Comparison of ENCODE assay signal across 13 cellular contexts in the genomic region with DNA sequence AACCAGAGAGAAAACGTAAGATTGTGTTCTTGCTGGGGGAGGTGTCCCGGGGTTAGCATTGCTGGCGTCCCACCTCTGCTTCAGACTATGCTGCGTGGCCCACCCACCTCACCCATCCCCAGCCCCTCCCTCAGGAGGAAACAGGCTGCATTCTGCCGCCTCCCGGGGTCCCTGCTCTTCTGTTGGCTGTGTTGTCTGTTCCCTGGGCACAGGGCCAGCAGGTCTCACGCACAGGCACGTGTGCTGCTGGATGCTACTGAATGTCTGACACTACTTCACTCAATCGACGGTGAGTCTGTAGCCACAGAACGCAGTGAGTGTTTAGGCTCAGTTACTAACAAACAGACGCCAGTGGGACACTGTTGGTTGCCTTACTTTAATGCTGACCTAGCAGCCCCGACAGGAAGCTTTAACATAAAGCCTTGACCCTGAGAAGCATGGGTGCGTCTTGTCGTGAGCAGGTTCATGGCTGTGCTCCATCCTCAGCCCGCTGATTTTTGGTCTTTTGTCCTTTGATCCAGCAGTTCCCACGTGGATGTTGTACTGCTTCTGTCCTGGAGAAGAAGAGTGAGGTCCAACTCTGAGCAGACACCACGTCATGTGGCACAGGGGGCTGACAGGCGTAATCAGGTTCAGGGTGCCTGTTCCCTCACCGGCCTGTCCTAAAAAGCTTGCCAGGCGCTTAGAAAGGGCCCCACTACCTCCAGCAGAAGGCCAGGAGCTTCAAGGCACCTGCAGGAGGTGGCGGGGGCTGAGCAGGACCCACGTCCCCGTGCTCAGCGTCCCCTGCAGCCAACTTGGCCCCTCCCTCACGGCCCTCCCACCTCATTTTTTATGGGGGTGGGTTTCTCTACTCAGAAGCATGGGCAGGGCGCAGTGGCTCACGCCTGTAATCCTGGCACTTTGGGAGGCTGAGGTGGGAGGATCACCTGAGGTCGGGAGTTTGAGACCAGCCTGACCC. TPM values are rescaled to one million over a fixed set of nuclear protein-coding genes. Genes with fewer than 3 reads are reported as not detected.
DNase-seq lines count a peak whose midpoint lies in the region; ATAC-seq, FAIRE-seq and TF ChIP-seq lines count a peak whose summit lies in the region.
"Had no signal": no experiment of that assay in that cellular context is flagged by ENCODE, and none has a peak within 500 bp of the region (broad histone marks: within the 10 kb centered on the region; RNA-seq: fewer than 3 reads in every experiment).

No MANE protein-coding gene starts in this region.

- H3K36me3 Mint-ChIP-seq in glutamatergic neuron (ENCODE audit: unreplicated experiment): peaks cover 13% of the 10 kb centered on the region

- no peak overlapping the region for H3K4me3 ChIP-seq in gastrocnemius medialis
- H3K4me3 ChIP-seq: GM12878, SJCRH30 had no signal

- peak overlapping the region; percentile 76 for H3K27ac Mint-ChIP-seq in glutamatergic neuron (ENCODE audit: unreplicated experiment)

- DNase-seq in DMS153 (lab: John Stamatoyannopoulos, UW) (peak; percentile 27), DMS153 treated with DMSO at 0.1 percent for 48 hours (lab: John Stamatoyannopoulos, UW; ENCODE audit: unreplicated experiment) (no peak), NCI-H510A (lab: John Stamatoyannopoulos, UW) (peak; percentile 57), glutamatergic neuron (no peak), gastrocnemius medialis (peak in 1 of 2 donors; percentile 46), frontal cortex (ENCODE audit: low spot score in 2 of 2) (no peak), HuH-7.5 (ENCODE audit: low spot score) (no peak)
- DNase-seq: 8988T; SJCRH30; stimulated activated CD4-positive, alpha-beta T cell treated with anti-CD3 and anti-CD28 coated beads, Interleukin-2, amount 100 ng/mL, for 48 hours had no signal

- peak overlapping the region; percentile 34 for H3K4me3 Mint-ChIP-seq in glutamatergic neuron (ENCODE audit: unreplicated experiment)

- in situ Hi-C loops in gastrocnemius medialis (cut with MboI; ENCODE audit: low sequenced_read_pairs in 4 of 4): no loop called here

- H3K9me3 ChIP-seq in gastrocnemius medialis: no peaks in the 10 kb centered on the region
- H3K9me3 ChIP-seq: SJCRH30 had no signal

- no peak for FAIRE-seq in frontal cortex (lab: Jason Lieb, UNC)
- FAIRE-seq: GM12878 had no signal

- H3K4me1 Mint-ChIP-seq in glutamatergic neuron (ENCODE audit: low read depth, unreplicated experiment): peaks cover 29% of the 10 kb centered on the region

- H3K36me3 ChIP-seq in gastrocnemius medialis: peaks cover 3 to 44% of the 10 kb centered on the region in 2 donors

- H3K27me3 ChIP-seq in gastrocnemius medialis: no peaks in the 10 kb centered on the region
- H3K27me3 ChIP-seq: SJCRH30 had no signal

- peak overlapping the region; percentile 42 to 54 (median 48) for H3K27ac ChIP-seq in gastrocnemius medialis
- H3K27ac ChIP-seq: KMS-11, SJCRH30 had no signal

- peaks cover 13% of the 10 kb centered on the region in 2 donors for H3K4me1 ChIP-seq in gastrocnemius medialis

- intact Hi-C loops in gastrocnemius medialis (cut with DNase I; ENCODE audit: low total_unique reads): no loop called here

- no peak for TF ChIP-seq CTCF in glutamatergic neuron (IDR thresholded peaks at IDR 0.05; ENCODE audit: partially characterized antibody, unreplicated experiment)
- TF ChIP-seq CTCF in gastrocnemius medialis (IDR thresholded peaks at IDR 0.05 in 4 of 5, conservative IDR thresholded peaks at IDR 0.05 in 1 of 5): no peak

- peaks cover 10% of the 10 kb centered on the region for H3K27me3 Mint-ChIP-seq in glutamatergic neuron (ENCODE audit: unreplicated experiment)

- ATAC-seq in gastrocnemius medialis: peak in 1 of 2 donors; percentile 59
- no peak for ATAC-seq in HG03565 (IDR thresholded peaks at IDR 0.05; ENCODE audit: unreplicated experiment)

- H3K9me3 Mint-ChIP-seq in glutamatergic neuron (ENCODE audit: unreplicated experiment): peaks cover 6% of the 10 kb centered on the region

- TF ChIP-seq POLR2A in gastrocnemius medialis (IDR thresholded peaks at IDR 0.05): no peak

RNA-seq across cellular contexts. Expression of a gene that starts 26.0 kb away (rescaled TPM):
- total RNA-seq in glutamatergic neuron (ENCODE audit: unreplicated experiment): 41.2 TPM
- 10 to 100 TPM; 17.9 to 24.7 (median 21.5) TPM for total RNA-seq in gastrocnemius medialis
- 25.3 TPM for total RNA-seq in frontal cortex

Comparison
In these comparisons a context has a peak if more than half of its experiments do, and no peak if none do; other contexts are left out.
1. DNase-seq: peak in DMS153 (single experiment) and NCI-H510A (single experiment); none in DMS153 treated with DMSO at 0.1 percent for 48 hours (single experiment), glutamatergic neuron (single experiment), frontal cortex (0 of 2) and HuH-7.5 (single experiment).